In the genomic region with DNA sequence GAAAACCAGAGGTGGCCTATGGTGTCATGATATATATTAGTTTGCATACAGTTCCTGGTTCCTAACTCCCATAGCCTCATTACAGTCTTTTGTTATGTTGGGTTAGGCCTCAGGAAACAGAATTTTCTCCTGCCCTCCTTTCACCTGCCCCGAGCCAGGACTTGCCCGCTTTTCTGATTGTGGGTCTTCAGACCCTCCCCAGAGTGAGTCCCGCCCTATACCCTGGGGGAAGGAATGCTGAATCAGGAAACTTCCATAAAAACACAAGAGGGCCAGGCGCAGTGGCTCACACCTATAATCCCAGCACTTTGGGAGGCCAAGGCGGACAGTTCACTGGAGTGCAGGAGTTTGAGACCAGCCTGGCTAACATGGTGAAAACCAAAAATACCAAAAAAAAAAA, we compare ENCODE assay signal across 1 cellular context.
TF ChIP-seq lines count a peak whose summit lies in the region.

No MANE protein-coding gene starts in this region.

TF ChIP-seq in WTC11, 78 proteins besides CTCF, POLR2A, EP300 and RAD21 (continued from another document):
- TF ChIP-seq, protein P1, sequence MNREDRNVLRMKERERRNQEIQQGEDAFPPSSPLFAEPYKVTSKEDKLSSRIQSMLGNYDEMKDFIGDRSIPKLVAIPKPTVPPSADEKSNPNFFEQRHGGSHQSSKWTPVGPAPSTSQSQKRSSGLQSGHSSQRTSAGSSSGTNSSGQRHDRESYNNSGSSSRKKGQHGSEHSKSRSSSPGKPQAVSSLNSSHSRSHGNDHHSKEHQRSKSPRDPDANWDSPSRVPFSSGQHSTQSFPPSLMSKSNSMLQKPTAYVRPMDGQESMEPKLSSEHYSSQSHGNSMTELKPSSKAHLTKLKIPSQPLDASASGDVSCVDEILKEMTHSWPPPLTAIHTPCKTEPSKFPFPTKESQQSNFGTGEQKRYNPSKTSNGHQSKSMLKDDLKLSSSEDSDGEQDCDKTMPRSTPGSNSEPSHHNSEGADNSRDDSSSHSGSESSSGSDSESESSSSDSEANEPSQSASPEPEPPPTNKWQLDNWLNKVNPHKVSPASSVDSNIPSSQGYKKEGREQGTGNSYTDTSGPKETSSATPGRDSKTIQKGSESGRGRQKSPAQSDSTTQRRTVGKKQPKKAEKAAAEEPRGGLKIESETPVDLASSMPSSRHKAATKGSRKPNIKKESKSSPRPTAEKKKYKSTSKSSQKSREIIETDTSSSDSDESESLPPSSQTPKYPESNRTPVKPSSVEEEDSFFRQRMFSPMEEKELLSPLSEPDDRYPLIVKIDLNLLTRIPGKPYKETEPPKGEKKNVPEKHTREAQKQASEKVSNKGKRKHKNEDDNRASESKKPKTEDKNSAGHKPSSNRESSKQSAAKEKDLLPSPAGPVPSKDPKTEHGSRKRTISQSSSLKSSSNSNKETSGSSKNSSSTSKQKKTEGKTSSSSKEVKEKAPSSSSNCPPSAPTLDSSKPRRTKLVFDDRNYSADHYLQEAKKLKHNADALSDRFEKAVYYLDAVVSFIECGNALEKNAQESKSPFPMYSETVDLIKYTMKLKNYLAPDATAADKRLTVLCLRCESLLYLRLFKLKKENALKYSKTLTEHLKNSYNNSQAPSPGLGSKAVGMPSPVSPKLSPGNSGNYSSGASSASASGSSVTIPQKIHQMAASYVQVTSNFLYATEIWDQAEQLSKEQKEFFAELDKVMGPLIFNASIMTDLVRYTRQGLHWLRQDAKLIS (CRISPR knock-in tag; IDR thresholded peaks at IDR 0.05; ENCODE audit: borderline replicate concordance): no peak
- TF ChIP-seq, protein P2, sequence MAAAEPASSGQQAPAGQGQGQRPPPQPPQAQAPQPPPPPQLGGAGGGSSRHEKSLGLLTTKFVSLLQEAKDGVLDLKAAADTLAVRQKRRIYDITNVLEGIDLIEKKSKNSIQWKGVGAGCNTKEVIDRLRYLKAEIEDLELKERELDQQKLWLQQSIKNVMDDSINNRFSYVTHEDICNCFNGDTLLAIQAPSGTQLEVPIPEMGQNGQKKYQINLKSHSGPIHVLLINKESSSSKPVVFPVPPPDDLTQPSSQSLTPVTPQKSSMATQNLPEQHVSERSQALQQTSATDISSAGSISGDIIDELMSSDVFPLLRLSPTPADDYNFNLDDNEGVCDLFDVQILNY (CRISPR knock-in tag; IDR thresholded peaks at IDR 0.05): no peak
- TF ChIP-seq, protein P3, sequence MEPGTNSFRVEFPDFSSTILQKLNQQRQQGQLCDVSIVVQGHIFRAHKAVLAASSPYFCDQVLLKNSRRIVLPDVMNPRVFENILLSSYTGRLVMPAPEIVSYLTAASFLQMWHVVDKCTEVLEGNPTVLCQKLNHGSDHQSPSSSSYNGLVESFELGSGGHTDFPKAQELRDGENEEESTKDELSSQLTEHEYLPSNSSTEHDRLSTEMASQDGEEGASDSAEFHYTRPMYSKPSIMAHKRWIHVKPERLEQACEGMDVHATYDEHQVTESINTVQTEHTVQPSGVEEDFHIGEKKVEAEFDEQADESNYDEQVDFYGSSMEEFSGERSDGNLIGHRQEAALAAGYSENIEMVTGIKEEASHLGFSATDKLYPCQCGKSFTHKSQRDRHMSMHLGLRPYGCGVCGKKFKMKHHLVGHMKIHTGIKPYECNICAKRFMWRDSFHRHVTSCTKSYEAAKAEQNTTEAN (CRISPR knock-in tag; IDR thresholded peaks at IDR 0.05): no peak
- TF ChIP-seq HMGA2 (CRISPR knock-in tag; IDR thresholded peaks at IDR 0.05) (no peak), GABPB1 (CRISPR knock-in tag; IDR thresholded peaks at IDR 0.05) (no peak), RORB (CRISPR knock-in tag; IDR thresholded peaks at IDR 0.05) (no peak)
- TF ChIP-seq, protein P4, sequence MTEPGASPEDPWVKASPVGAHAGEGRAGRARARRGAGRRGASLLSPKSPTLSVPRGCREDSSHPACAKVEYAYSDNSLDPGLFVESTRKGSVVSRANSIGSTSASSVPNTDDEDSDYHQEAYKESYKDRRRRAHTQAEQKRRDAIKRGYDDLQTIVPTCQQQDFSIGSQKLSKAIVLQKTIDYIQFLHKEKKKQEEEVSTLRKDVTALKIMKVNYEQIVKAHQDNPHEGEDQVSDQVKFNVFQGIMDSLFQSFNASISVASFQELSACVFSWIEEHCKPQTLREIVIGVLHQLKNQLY (CRISPR knock-in tag; IDR thresholded peaks at IDR 0.05): no peak
